19 cellular contexts compared by ENCODE assay signal in the genomic region with DNA sequence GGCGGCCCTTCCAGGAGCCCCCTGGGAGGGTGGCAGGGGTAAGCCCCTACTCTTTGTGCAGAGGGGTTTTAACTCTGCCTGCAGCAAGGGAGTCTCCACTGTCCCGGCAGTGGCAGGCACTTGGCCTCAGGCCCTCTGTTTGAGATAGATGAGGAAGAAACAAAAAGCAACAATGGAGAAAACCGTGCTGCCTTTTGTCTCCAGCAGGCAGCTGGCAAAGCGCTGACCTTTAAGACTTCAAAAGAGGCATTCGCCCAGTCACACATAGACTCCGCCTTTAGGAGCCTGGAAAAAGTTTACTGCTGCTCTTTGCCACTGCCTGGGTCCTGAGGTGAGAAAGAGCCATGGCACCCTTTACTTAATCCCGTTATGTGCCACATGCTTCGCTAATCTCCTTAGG.
"Had no signal": no experiment of that assay in that cellular context is flagged by ENCODE, and none has a peak within 500 bp of the region (broad histone marks: within the 10 kb centered on the region; RNA-seq: fewer than 3 reads in every experiment).

No MANE protein-coding gene starts in this region.

- H3K9me3 Mint-ChIP-seq: activated CD4-positive, alpha-beta T cell treated with anti-CD3 and anti-CD28 coated beads, Interleukin-2, amount 10 ng/mL, durations not matched to agents 7 days and 5 days; activated naive CD4-positive, alpha-beta T cell treated with anti-CD3 and anti-CD28 coated beads for 36 hours; activated T-cell treated with anti-CD3 and anti-CD28 coated beads, Interleukin-2, amount 50 U/mL, for 4 hours; nephron progenitor cell; stimulated activated naive CD8-positive, alpha-beta T cell treated with anti-CD3 and anti-CD28 coated beads, Interleukin-15, amount 100 ng/mL, for 72 hours; type B pancreatic cell had no signal

- DNase-seq: activated CD4-positive, alpha-beta T cell treated with anti-CD3 and anti-CD28 coated beads, Interleukin-2, amount 10 ng/mL, durations not matched to agents 7 days and 5 days; activated CD8-positive, alpha-beta T cell treated with anti-CD3 and anti-CD28 coated beads, Interleukin-2, amount 10 ng/mL, durations not matched to agents 7 days and 5 days; activated naive CD4-positive, alpha-beta T cell treated with anti-CD3 and anti-CD28 coated beads for 36 hours; activated T-cell treated with anti-CD3 and anti-CD28 coated beads, Interleukin-2, amount 50 U/mL, for 4 hours; caudate nucleus; dorsolateral prefrontal cortex; foreskin melanocyte; hypothalamus; midbrain; nephron progenitor cell; right cardiac atrium; stimulated activated CD4-positive, alpha-beta T cell treated with anti-CD3 and anti-CD28 coated beads, Interleukin-15, amount 100 ng/mL, for 24 hours; stimulated activated CD4-positive, alpha-beta T cell treated with anti-CD3 and anti-CD28 coated beads, Interleukin-2, amount 100 ng/mL, for 48 hours; stimulated activated naive CD8-positive, alpha-beta T cell treated with anti-CD3 and anti-CD28 coated beads, Interleukin-15, amount 100 ng/mL, for 72 hours had no signal

- H3K27ac Mint-ChIP-seq: activated CD4-positive, alpha-beta T cell treated with anti-CD3 and anti-CD28 coated beads, Interleukin-2, amount 10 ng/mL, durations not matched to agents 7 days and 5 days; activated CD8-positive, alpha-beta T cell treated with anti-CD3 and anti-CD28 coated beads, Interleukin-2, amount 10 ng/mL, durations not matched to agents 7 days and 5 days; activated naive CD4-positive, alpha-beta T cell treated with anti-CD3 and anti-CD28 coated beads for 36 hours; brain; nephron progenitor cell; stimulated activated naive CD8-positive, alpha-beta T cell treated with anti-CD3 and anti-CD28 coated beads, Interleukin-15, amount 100 ng/mL, for 72 hours; type B pancreatic cell had no signal

- H3K4me3 ChIP-seq: dorsolateral prefrontal cortex, left lung, prostate gland had no signal

- H3K36me3 Mint-ChIP-seq: brain, type B pancreatic cell had no signal

- H3K9me3 ChIP-seq: left lung, prostate gland had no signal

- H3K4me3 Mint-ChIP-seq: activated CD4-positive, alpha-beta T cell treated with anti-CD3 and anti-CD28 coated beads, Interleukin-2, amount 10 ng/mL, durations not matched to agents 7 days and 5 days; activated CD8-positive, alpha-beta T cell treated with anti-CD3 and anti-CD28 coated beads, Interleukin-2, amount 10 ng/mL, durations not matched to agents 7 days and 5 days; activated naive CD4-positive, alpha-beta T cell treated with anti-CD3 and anti-CD28 coated beads for 36 hours; activated T-cell treated with anti-CD3 and anti-CD28 coated beads, Interleukin-2, amount 50 U/mL, for 4 hours; brain; nephron progenitor cell; stimulated activated naive CD8-positive, alpha-beta T cell treated with anti-CD3 and anti-CD28 coated beads, Interleukin-15, amount 100 ng/mL, for 72 hours; type B pancreatic cell had no signal

- H3K36me3 ChIP-seq: left lung, prostate gland had no signal

- H3K27me3 Mint-ChIP-seq: activated CD4-positive, alpha-beta T cell treated with anti-CD3 and anti-CD28 coated beads, Interleukin-2, amount 10 ng/mL, durations not matched to agents 7 days and 5 days; stimulated activated naive CD8-positive, alpha-beta T cell treated with anti-CD3 and anti-CD28 coated beads, Interleukin-15, amount 100 ng/mL, for 72 hours had no signal

- H3K27me3 ChIP-seq: left lung had no signal

- ATAC-seq: activated CD4-positive, CD25-positive, alpha-beta regulatory T cell treated with anti-CD3 and anti-CD28 coated beads, Interleukin-2, amount 50 U/mL, for 24 hours; activated CD8-positive, alpha-beta T cell treated with anti-CD3 and anti-CD28 coated beads, Interleukin-2, amount 10 ng/mL, durations not matched to agents 7 days and 5 days; activated T-cell treated with anti-CD3 and anti-CD28 coated beads, Interleukin-2, amount 50 U/mL, for 4 hours; left lung; stimulated activated naive CD8-positive, alpha-beta T cell treated with anti-CD3 and anti-CD28 coated beads, Interleukin-15, amount 100 ng/mL, for 72 hours had no signal

- H3K4me1 ChIP-seq: left lung, prostate gland had no signal

- H3K27ac ChIP-seq: dorsolateral prefrontal cortex, left lung, prostate gland had no signal
